In the genomic region with DNA sequence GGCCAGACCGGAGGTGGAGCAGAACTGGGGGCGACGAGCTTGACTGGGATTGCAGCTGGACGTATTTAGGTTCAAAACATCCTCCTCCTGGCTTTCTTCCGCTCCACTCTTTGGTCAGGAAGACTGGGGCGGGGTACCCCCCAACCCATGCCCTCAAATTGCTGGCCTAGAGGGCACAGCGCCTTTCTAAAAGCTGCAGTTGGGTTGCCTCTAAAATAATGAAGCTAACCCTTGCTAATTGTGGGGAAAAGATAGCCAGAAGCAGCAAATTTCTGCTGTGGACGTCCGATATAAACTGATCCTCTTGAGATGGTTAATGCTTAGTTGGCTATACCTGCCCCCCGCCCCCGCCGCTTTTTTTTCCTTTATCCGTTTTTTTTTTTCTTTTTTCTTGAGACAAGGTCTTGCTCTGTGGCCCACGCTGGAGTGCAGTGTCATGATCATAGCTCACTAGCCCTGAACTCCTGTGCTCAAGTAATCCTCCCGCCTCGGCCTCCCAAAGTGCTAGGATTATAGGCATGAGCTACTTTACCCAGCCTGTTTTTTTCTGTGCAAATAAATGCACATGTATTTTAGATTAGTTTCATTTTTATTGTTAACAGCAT, we compare ENCODE assay signal across 9 cellular contexts. TPM values are rescaled to one million over a fixed set of nuclear protein-coding genes. Genes with fewer than 3 reads are reported as not detected.
A peak's percentile ranks its signal among the peaks of the same experiment; 100 is the strongest.
DNase-seq lines count a peak whose midpoint lies in the region; TF ChIP-seq lines count a peak whose summit lies in the region.
"Had no signal": no experiment of that assay in that cellular context is flagged by ENCODE, and none has a peak within 500 bp of the region (broad histone marks: within the 10 kb centered on the region; RNA-seq: fewer than 3 reads in every experiment).

No MANE protein-coding gene starts in this region.

- peak overlapping the region; percentile 89 to 98 (median 98) for H3K9ac ChIP-seq in skeletal muscle tissue (ENCODE audit: low read depth in 1 of 3, low read length in 3 of 3)

- H3K9me3 ChIP-seq in WERI-Rb-1 (ENCODE audit: severe bottlenecking): no peaks in the 10 kb centered on the region
- no peaks in the 10 kb centered on the region for H3K9me3 ChIP-seq in skeletal muscle tissue (ENCODE audit: control insufficient read depth in 3 of 3, low read length in 3 of 3)

- H3K4me3 Mint-ChIP-seq in activated CD4-positive, alpha-beta T cell treated with anti-CD3 and anti-CD28 coated beads, Interleukin-2, amount 10 ng/mL, durations not matched to agents 24 days and 14 days: peak overlapping the region; percentile 91

- H3K27ac ChIP-seq in WERI-Rb-1: peak overlapping the region; percentile 97
- H3K27ac ChIP-seq in skeletal muscle tissue (ENCODE audit: low read depth, low read length): peak overlapping the region; percentile 81

- H3K4me1 ChIP-seq in skeletal muscle tissue (ENCODE audit: control insufficient read depth in 3 of 3, insufficient read depth in 3 of 3, low read length in 3 of 3): peaks cover 28 to 35% (median 31%) of the 10 kb centered on the region in 3 donors

- H3K36me3 ChIP-seq in WERI-Rb-1: peaks cover 37% of the 10 kb centered on the region
- H3K36me3 ChIP-seq in skeletal muscle tissue (ENCODE audit: control insufficient read depth in 3 of 3, insufficient read depth in 3 of 3, low read length in 3 of 3): peaks cover 4 to 11% (median 5%) of the 10 kb centered on the region in 3 donors

- peak overlapping the region; percentile 90 for H3K27ac Mint-ChIP-seq in activated CD4-positive, alpha-beta T cell treated with anti-CD3 and anti-CD28 coated beads, Interleukin-2, amount 10 ng/mL, durations not matched to agents 24 days and 14 days

- H3K27me3 ChIP-seq in WERI-Rb-1 (ENCODE audit: insufficient read depth, low read depth, severe bottlenecking) (no peaks in the 10 kb centered on the region), skeletal muscle tissue (ENCODE audit: control insufficient read depth in 3 of 3, insufficient read depth in 3 of 3, low read length in 3 of 3) (no peaks in the 10 kb centered on the region)

- H3K9me3 Mint-ChIP-seq in activated CD4-positive, alpha-beta T cell treated with anti-CD3 and anti-CD28 coated beads, Interleukin-2, amount 10 ng/mL, durations not matched to agents 24 days and 14 days: no peaks in the 10 kb centered on the region

- H3K4me3 ChIP-seq in WERI-Rb-1 (ENCODE audit: low read depth, low read length) (peak overlapping the region; percentile 74), skeletal muscle tissue (ENCODE audit: low read length in 3 of 3) (peak overlapping the region; percentile 86 to 94 (median 93))

- no peak for DNase-seq in activated CD4-positive, alpha-beta T cell treated with anti-CD3 and anti-CD28 coated beads, Interleukin-2, amount 10 ng/mL, durations not matched to agents 24 days and 14 days
- DNase-seq in activated CD4-positive, alpha-beta T cell treated with anti-CD3 and anti-CD28 coated beads, Interleukin-2, amount 50 U/mL, for 4 hours: no peak
- peak; percentile 59 for DNase-seq in WERI-Rb-1
- peak; percentile 16 for DNase-seq in glomerular visceral epithelial cell (ENCODE audit: extremely low spot score)
- no peak for DNase-seq in NCI-H1694 treated with DMSO at 0.1 percent for 48 hours (lab: John Stamatoyannopoulos, UW)
- DNase-seq in ureter (ENCODE audit: low spot score): no peak
- DNase-seq in activated CD4-positive, CD25-positive, alpha-beta regulatory T cell treated with anti-CD3 and anti-CD28 coated beads, Interleukin-2, amount 50 U/mL, for 72 hours: no peak

- TF ChIP-seq CTCF in WERI-Rb-1 (IDR thresholded peaks at IDR 0.05; ENCODE audit: low read depth, low read length): no peak

- no peaks in the 10 kb centered on the region for H3K27me3 Mint-ChIP-seq in activated CD4-positive, alpha-beta T cell treated with anti-CD3 and anti-CD28 coated beads, Interleukin-2, amount 10 ng/mL, durations not matched to agents 24 days and 14 days

- peaks cover 36% of the 10 kb centered on the region for H3K4me1 Mint-ChIP-seq in activated CD4-positive, alpha-beta T cell treated with anti-CD3 and anti-CD28 coated beads, Interleukin-2, amount 10 ng/mL, durations not matched to agents 24 days and 14 days

- H3K36me3 Mint-ChIP-seq in activated CD4-positive, alpha-beta T cell treated with anti-CD3 and anti-CD28 coated beads, Interleukin-2, amount 10 ng/mL, durations not matched to agents 24 days and 14 days (ENCODE audit: low read depth): peaks cover 42% of the 10 kb centered on the region

- intact Hi-C loops in activated CD4-positive, alpha-beta T cell treated with anti-CD3 and anti-CD28 coated beads, Interleukin-2, amount 10 ng/mL, durations not matched to agents 24 days and 14 days (cut with micrococcal nuclease): loop anchor here (1.0 to 2.0 kb wide), 5 partner anchors 23 to 85 kb away; partner anchors contain the start of genes C19orf44, CALR3, MED26 and SLC35E1

RNA-seq across cellular contexts. Expression of gene CHERP, which starts 0.8 kb away (rescaled TPM):
- 88.6 and 89.8 TPM in 2 replicates for total RNA-seq in activated CD4-positive, alpha-beta T cell treated with anti-CD3 and anti-CD28 coated beads, Interleukin-2, amount 10 ng/mL, durations not matched to agents 24 days and 14 days
- total RNA-seq in skeletal muscle tissue (7.3 TPM), ureter (56.9 TPM)

RNA-seq across cellular contexts. Expression of gene SLC35E1, which starts 29.2 kb away (rescaled TPM):
- 60.2 and 65.0 TPM in 2 replicates for total RNA-seq in activated CD4-positive, alpha-beta T cell treated with anti-CD3 and anti-CD28 coated beads, Interleukin-2, amount 10 ng/mL, durations not matched to agents 24 days and 14 days
- total RNA-seq in skeletal muscle tissue (16.2 TPM), ureter (62.3 TPM)

RNA-seq across cellular contexts. Expression of gene C19orf44, which starts 46.8 kb away (rescaled TPM):
- 4.9 and 5.4 TPM in 2 replicates for total RNA-seq in activated CD4-positive, alpha-beta T cell treated with anti-CD3 and anti-CD28 coated beads, Interleukin-2, amount 10 ng/mL, durations not matched to agents 24 days and 14 days
- 2.6 TPM for total RNA-seq in skeletal muscle tissue
- 5.2 TPM for total RNA-seq in ureter

RNA-seq across cellular contexts. Expression of gene CALR3, which starts 47.0 kb away (rescaled TPM):
- not detected in 2 replicates for total RNA-seq in activated CD4-positive, alpha-beta T cell treated with anti-CD3 and anti-CD28 coated beads, Interleukin-2, amount 10 ng/mL, durations not matched to agents 24 days and 14 days
- total RNA-seq in skeletal muscle tissue: under 0.01 TPM
- total RNA-seq in ureter: not detected
- total RNA-seq: dermis microvascular lymphatic vessel endothelial cell had no signal

Comparison
In these comparisons a context has a peak if more than half of its experiments do, and no peak if none do; other contexts are left out.
1. DNase-seq: peak in WERI-Rb-1 (single experiment) and glomerular visceral epithelial cell (single experiment); none in activated CD4-positive, alpha-beta T cell treated with anti-CD3 and anti-CD28 coated beads, Interleukin-2, amount 10 ng/mL, durations not matched to agents 24 days and 14 days (single experiment), activated CD4-positive, alpha-beta T cell treated with anti-CD3 and anti-CD28 coated beads, Interleukin-2, amount 50 U/mL, for 4 hours (0 of 2), NCI-H1694 treated with DMSO at 0.1 percent for 48 hours (single experiment), ureter (single experiment) and activated CD4-positive, CD25-positive, alpha-beta regulatory T cell treated with anti-CD3 and anti-CD28 coated beads, Interleukin-2, amount 50 U/mL, for 72 hours (single experiment).